Comparison of ENCODE assay signal across 12 cellular contexts in the genomic region with DNA sequence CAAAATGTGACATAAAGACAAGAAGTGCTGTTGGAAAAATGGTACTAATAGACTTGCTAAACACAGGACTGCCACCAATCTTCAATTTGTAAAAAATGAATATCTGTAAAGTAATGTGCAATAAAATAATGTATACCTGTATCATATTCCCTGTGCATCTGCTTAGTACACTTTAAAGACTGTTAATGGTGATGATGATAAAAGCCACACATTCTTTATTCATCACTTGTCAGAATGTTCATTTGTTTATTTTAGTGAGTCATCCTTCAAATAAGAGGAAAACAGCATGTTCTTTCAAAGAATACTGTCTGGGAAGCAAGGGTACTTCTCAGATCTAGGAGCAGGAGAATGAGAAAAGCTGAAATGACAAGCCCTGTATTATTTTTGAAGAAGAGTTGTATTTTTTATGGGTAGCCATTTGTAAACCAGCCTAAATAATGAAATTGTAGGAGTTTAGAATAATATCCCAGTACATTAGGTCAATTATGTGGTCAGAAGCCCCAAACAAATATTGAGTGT.
A peak's percentile ranks its signal among the peaks of the same experiment; 100 is the strongest.
DNase-seq lines count a peak whose midpoint lies in the region; ATAC-seq and TF ChIP-seq lines count a peak whose summit lies in the region.
"Had no signal": no experiment of that assay in that cellular context is flagged by ENCODE, and none has a peak within 500 bp of the region (broad histone marks: within the 10 kb centered on the region; RNA-seq: fewer than 3 reads in every experiment).

No MANE protein-coding gene starts in this region.

- in situ Hi-C loops in brain microvascular endothelial cell (cut with HindIII; ENCODE audit: low pct_ligation_motif_present, low sequenced_read_pairs), result no loop called here

- H3K36me3 ChIP-seq in brain microvascular endothelial cell (replicated peaks), result no peaks in the 10 kb centered on the region
- no peaks in the 10 kb centered on the region for H3K36me3 ChIP-seq in lower lobe of right lung

- peaks cover 11% of the 10 kb centered on the region for H3K4me1 ChIP-seq in lower lobe of right lung

- H3K27me3 ChIP-seq in brain microvascular endothelial cell (replicated peaks), result no peaks in the 10 kb centered on the region
- H3K27me3 ChIP-seq in lower lobe of right lung (ENCODE audit: low read depth), result no peaks in the 10 kb centered on the region

- ATAC-seq in lower lobe of right lung (peak in 1 of 2 donors; percentile 68), HG03439 (IDR thresholded peaks at IDR 0.05; ENCODE audit: unreplicated experiment) (no peak)

- no peaks in the 10 kb centered on the region for H3K9me3 ChIP-seq in lower lobe of right lung

- peak overlapping the region; percentile 53 for H3K27ac ChIP-seq in brain microvascular endothelial cell
- peak overlapping the region; percentile 13 for H3K27ac ChIP-seq in lower lobe of right lung

- DNase-seq in EL (peak; percentile 49), NCI-H2029 (lab: John Stamatoyannopoulos, UW) (peak; percentile 84), brain microvascular endothelial cell (no peak), lower lobe of right lung (no peak), superior temporal gyrus (ENCODE audit: extremely low spot score) (no peak), NCI-H2196 treated with DMSO at 0.1 percent for 48 hours (lab: John Stamatoyannopoulos, UW; ENCODE audit: unreplicated experiment) (no peak), NCI-H526 (lab: John Stamatoyannopoulos, UW) (no peak)
- DNase-seq: activated CD8-positive, alpha-beta memory T cell treated with anti-CD3 and anti-CD28 coated beads, Interleukin-2, amount 50 U/mL, for 4 hours; caudate nucleus; NCI-H187 treated with DMSO at 0.1 percent for 48 hours; SW 1271 had no signal

- no peak overlapping the region for H3K4me3 ChIP-seq in brain microvascular endothelial cell (ENCODE audit: low read depth, low read length)
- H3K4me3 ChIP-seq in lower lobe of right lung, result no peak overlapping the region

- intact Hi-C loops in lower lobe of right lung (cut with DNase I), result loop anchor here (10.0 kb wide), 1 partner anchor 191 kb away; a partner anchor contains a TSS

- TF ChIP-seq CTCF in brain microvascular endothelial cell (IDR thresholded peaks at IDR 0.05; ENCODE audit: low read depth, low read length, missing control alignments) (no peak), lower lobe of right lung (IDR thresholded peaks at IDR 0.05) (no peak)

Comparison
In these comparisons a context has a peak if more than half of its experiments do, and no peak if none do; other contexts are left out.
1. DNase-seq: peak in EL (single experiment) and NCI-H2029 (single experiment); none in brain microvascular endothelial cell (single experiment), lower lobe of right lung (single experiment), superior temporal gyrus (single experiment), NCI-H2196 treated with DMSO at 0.1 percent for 48 hours (single experiment) and NCI-H526 (0 of 2).